In the genomic region with DNA sequence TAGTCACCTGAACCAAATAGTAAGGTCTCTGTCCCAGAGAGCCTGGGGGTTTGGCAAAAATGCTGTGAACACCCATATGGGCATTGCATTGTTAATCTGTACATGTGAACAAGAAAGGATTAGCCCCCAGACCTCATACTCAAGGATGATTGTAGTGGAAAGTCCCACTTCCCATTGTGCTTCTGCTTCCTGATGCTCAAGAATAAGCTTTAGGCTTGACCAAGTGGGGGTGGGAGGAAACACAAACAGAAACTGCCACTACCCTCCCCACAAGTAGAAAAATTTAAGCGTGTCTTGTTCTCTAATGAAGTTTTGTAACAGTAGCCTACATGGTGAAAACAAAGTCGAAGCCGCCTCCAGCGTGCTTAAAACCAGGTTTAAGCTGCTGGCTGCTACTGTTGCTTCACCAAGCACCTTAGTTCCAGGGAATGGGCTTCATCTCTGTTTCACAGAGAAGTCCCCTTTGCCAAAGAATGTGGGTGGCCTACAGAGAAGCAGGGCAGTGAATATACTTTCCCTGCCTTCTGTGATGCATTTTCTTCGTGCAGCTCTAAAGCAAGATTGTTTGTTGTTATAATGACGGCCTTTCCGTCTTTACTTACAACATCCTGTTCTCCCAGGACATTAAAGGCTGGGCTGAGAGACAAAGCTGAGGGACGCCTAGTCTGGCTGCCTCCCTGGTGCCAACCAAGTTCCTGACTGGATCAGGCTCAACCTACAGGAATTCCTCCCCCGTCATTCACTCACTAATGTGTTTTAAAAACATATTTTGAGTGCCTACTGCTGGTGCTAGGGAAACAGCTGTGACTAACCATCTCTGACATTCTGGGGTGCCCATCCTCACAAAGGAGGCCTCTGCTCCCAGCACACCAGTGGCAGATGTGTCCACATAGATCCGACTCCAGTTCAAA, we compare ENCODE assay signal across 11 cellular contexts. TPM values are rescaled to one million over a fixed set of nuclear protein-coding genes. Genes with fewer than 3 reads are reported as not detected.
DNase-seq lines count a peak whose midpoint lies in the region; ATAC-seq, FAIRE-seq and TF ChIP-seq lines count a peak whose summit lies in the region.
"Had no signal": no experiment of that assay in that cellular context is flagged by ENCODE, and none has a peak within 500 bp of the region (broad histone marks: within the 10 kb centered on the region; RNA-seq: fewer than 3 reads in every experiment).

No MANE protein-coding gene starts in this region.

- peaks cover under 1 to 5% (median 4%) of the 10 kb centered on the region in 3 donors for H3K27me3 Mint-ChIP-seq in immature natural killer cell (ENCODE audit: low read depth in 3 of 3)

- FAIRE-seq in HTR-8/SVneo (lab: Jason Lieb, UNC) = no peak

- 62% methylated on average over 10 of the region's 10 CpGs for WGBS in suprapubic skin

- no peaks in the 10 kb centered on the region for H3K4me1 Mint-ChIP-seq in immature natural killer cell
- H3K4me1 Mint-ChIP-seq: activated B cell treated with CpG ODN at 0.5 μM for 24 hours had no signal

- TF ChIP-seq CTCF in ascending aorta (IDR thresholded peaks at IDR 0.05) = no peak
- no peak for TF ChIP-seq CTCF in suprapubic skin (IDR thresholded peaks at IDR 0.05)

- no peak overlapping the region for H3K4me3 Mint-ChIP-seq in immature natural killer cell
- H3K4me3 Mint-ChIP-seq: activated B cell treated with CpG ODN at 0.5 μM for 24 hours; activated naive CD4-positive, alpha-beta T cell treated with anti-CD3 and anti-CD28 coated beads, Interleukin-2, amount 10 ng/mL, durations not matched to agents 7 days and 5 days had no signal

- H3K27ac ChIP-seq in ascending aorta (peak overlapping the region; percentile 67 to 72), suprapubic skin (peak overlapping the region; percentile 16)

- intact Hi-C loops in ascending aorta (cut with DNase I) = loop anchor here (2.0 to 5.0 kb wide), 2 partner anchors 32 to 51 kb away; a partner anchor contains a TSS

- H3K36me3 ChIP-seq in ascending aorta (no peaks in the 10 kb centered on the region), suprapubic skin (no peaks in the 10 kb centered on the region)

- TF ChIP-seq EP300 in suprapubic skin (IDR thresholded peaks at IDR 0.05) = no peak

- peak; percentile 37 for DNase-seq in HTR-8/SVneo (ENCODE audit: insufficient read length, low spot score)
- peak in 1 of 2 donors; percentile 83 for DNase-seq in ascending aorta (ENCODE audit: low spot score in 2 of 2)
- DNase-seq in hepatic stellate cell (ENCODE audit: low spot score) = peak; percentile 81
- DNase-seq in suprapubic skin (ENCODE audit: low spot score in 2 of 2) = no peak
- DNase-seq in activated naive CD4-positive, alpha-beta T cell treated with anti-CD3 and anti-CD28 coated beads, Interleukin-2, amount 50 U/mL, for 72 hours (ENCODE audit: low spot score in 2 of 2) = no peak
- DNase-seq in immature natural killer cell = no peak
- DNase-seq in NCI-H2227 treated with DMSO at 0.1 percent for 48 hours (lab: John Stamatoyannopoulos, UW) = no peak
- DNase-seq: activated B cell treated with CpG ODN at 0.5 μM for 24 hours; activated naive CD4-positive, alpha-beta T cell treated with anti-CD3 and anti-CD28 coated beads, Interleukin-2, amount 10 ng/mL, durations not matched to agents 7 days and 5 days; foreskin melanocyte; MM.1S had no signal

- H3K27me3 ChIP-seq in ascending aorta = no peaks in the 10 kb centered on the region
- peaks cover 3% of the 10 kb centered on the region for H3K27me3 ChIP-seq in suprapubic skin

- no peak for ATAC-seq in activated naive CD4-positive, alpha-beta T cell treated with anti-CD3 and anti-CD28 coated beads, Interleukin-2, amount 50 U/mL, for 72 hours

- TF ChIP-seq POLR2A in suprapubic skin (IDR thresholded peaks at IDR 0.05) = no peak

- no peaks in the 10 kb centered on the region for H3K9me3 Mint-ChIP-seq in activated naive CD4-positive, alpha-beta T cell treated with anti-CD3 and anti-CD28 coated beads, Interleukin-2, amount 50 U/mL, for 72 hours
- no peaks in the 10 kb centered on the region for H3K9me3 Mint-ChIP-seq in immature natural killer cell
- H3K9me3 Mint-ChIP-seq: activated B cell treated with CpG ODN at 0.5 μM for 24 hours; activated naive CD4-positive, alpha-beta T cell treated with anti-CD3 and anti-CD28 coated beads, Interleukin-2, amount 10 ng/mL, durations not matched to agents 7 days and 5 days had no signal

- peaks cover 0 to 28% of the 10 kb centered on the region in 2 donors for H3K4me1 ChIP-seq in ascending aorta
- no peaks in the 10 kb centered on the region for H3K4me1 ChIP-seq in suprapubic skin

- H3K4me3 ChIP-seq in ascending aorta (no peak overlapping the region), suprapubic skin (no peak overlapping the region)

- no peaks in the 10 kb centered on the region for H3K9me3 ChIP-seq in ascending aorta
- no peaks in the 10 kb centered on the region for H3K9me3 ChIP-seq in suprapubic skin

- H3K36me3 Mint-ChIP-seq in activated naive CD4-positive, alpha-beta T cell treated with anti-CD3 and anti-CD28 coated beads, Interleukin-2, amount 50 U/mL, for 72 hours = no peaks in the 10 kb centered on the region
- no peaks in the 10 kb centered on the region for H3K36me3 Mint-ChIP-seq in immature natural killer cell
- H3K36me3 Mint-ChIP-seq: activated naive CD4-positive, alpha-beta T cell treated with anti-CD3 and anti-CD28 coated beads, Interleukin-2, amount 10 ng/mL, durations not matched to agents 7 days and 5 days had no signal

- H3K27ac Mint-ChIP-seq in activated naive CD4-positive, alpha-beta T cell treated with anti-CD3 and anti-CD28 coated beads, Interleukin-2, amount 50 U/mL, for 72 hours = no peak overlapping the region
- no peak overlapping the region for H3K27ac Mint-ChIP-seq in immature natural killer cell
- H3K27ac Mint-ChIP-seq: activated B cell treated with CpG ODN at 0.5 μM for 24 hours; activated naive CD4-positive, alpha-beta T cell treated with anti-CD3 and anti-CD28 coated beads, Interleukin-2, amount 10 ng/mL, durations not matched to agents 7 days and 5 days had no signal

RNA-seq across cellular contexts. Expression of a gene that starts 32.1 kb away (rescaled TPM):
- total RNA-seq in ascending aorta (18.5 TPM), suprapubic skin (10 to 100 TPM; 39.8 to 52.7 (median 47.9) TPM)
- total RNA-seq in activated naive CD4-positive, alpha-beta T cell treated with anti-CD3 and anti-CD28 coated beads, Interleukin-2, amount 50 U/mL, for 72 hours = 10 to 100 TPM; 73.1 to 74.1 TPM
- polyA plus RNA-seq in immature natural killer cell = 100 to 1,000 TPM in 2 of 3 donors, 10 to 100 TPM in 1; 81.3 to 118 (median 103) TPM

RNA-seq across cellular contexts. Expression of a gene that starts 51.5 kb away (rescaled TPM):
- not detected for total RNA-seq in ascending aorta
- not detected for total RNA-seq in suprapubic skin
- not detected for total RNA-seq in activated naive CD4-positive, alpha-beta T cell treated with anti-CD3 and anti-CD28 coated beads, Interleukin-2, amount 50 U/mL, for 72 hours
- polyA plus RNA-seq in immature natural killer cell = not detected
- total RNA-seq: activated B cell treated with CpG ODN at 0.5 μM for 24 hours had no signal

RNA-seq across cellular contexts. Expression of a gene that starts 55.0 kb away (rescaled TPM):
- total RNA-seq in ascending aorta = not detected
- not detected for total RNA-seq in suprapubic skin
- not detected for total RNA-seq in activated naive CD4-positive, alpha-beta T cell treated with anti-CD3 and anti-CD28 coated beads, Interleukin-2, amount 50 U/mL, for 72 hours
- polyA plus RNA-seq in immature natural killer cell = not detected
- total RNA-seq: activated B cell treated with CpG ODN at 0.5 μM for 24 hours had no signal

Comparison
In these comparisons a context has a peak if more than half of its experiments do, and no peak if none do; other contexts are left out.
1. DNase-seq: peak in HTR-8/SVneo (single experiment) and hepatic stellate cell (single experiment); none in suprapubic skin (0 of 2), activated naive CD4-positive, alpha-beta T cell treated with anti-CD3 and anti-CD28 coated beads, Interleukin-2, amount 50 U/mL, for 72 hours (0 of 2), immature natural killer cell (0 of 3) and NCI-H2227 treated with DMSO at 0.1 percent for 48 hours (single experiment).